In the genomic region with DNA sequence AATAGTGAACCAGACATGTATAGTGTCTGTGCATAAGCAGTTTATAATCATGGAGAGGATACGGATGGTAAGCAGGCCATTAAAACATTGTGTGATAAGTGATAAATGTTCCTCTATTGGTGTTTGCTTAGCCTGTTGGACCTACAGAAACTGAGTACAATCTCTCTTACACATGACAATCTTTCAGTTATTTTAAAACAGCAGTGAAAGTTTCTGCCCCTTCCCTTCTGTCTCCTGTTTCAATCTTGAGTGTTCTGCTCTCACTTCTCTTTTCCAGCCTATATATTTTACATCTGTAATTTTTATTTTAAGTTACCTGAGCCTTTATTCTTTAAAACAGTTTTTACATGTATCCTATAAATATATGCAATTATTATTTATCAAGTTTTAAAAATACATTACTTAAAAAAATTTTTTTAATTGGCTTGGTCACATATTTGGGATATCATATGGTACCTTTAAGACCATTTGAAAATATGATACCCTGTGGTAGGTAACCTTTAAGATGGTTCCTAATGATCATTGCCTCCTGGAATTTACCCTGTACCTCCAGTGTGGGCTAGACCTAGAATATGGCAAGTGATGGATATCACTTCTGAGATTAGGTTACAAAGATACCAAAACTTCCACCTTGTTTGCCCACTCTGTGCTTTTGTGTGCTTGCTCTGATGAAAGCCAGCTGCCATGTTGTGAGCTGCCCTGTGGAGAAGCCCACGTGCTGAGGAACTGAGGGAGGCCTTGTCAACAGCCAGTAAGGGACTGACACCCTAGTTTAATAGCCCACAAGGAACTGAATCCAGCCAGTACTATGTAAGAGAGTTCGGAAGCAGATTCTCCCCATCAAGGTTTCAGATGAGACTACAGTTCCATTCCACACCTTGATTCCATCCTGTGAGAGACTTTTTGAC, we compare ENCODE assay signal across 1 cellular context.
A peak's percentile ranks its signal among the peaks of the same experiment; 100 is the strongest.
TF ChIP-seq lines count a peak whose summit lies in the region.

No MANE protein-coding gene starts in this region.

TF ChIP-seq in GM12878, 131 proteins besides CTCF, POLR2A, EP300 and RAD21 (continued from another document):
- TF ChIP-seq, protein P1, sequence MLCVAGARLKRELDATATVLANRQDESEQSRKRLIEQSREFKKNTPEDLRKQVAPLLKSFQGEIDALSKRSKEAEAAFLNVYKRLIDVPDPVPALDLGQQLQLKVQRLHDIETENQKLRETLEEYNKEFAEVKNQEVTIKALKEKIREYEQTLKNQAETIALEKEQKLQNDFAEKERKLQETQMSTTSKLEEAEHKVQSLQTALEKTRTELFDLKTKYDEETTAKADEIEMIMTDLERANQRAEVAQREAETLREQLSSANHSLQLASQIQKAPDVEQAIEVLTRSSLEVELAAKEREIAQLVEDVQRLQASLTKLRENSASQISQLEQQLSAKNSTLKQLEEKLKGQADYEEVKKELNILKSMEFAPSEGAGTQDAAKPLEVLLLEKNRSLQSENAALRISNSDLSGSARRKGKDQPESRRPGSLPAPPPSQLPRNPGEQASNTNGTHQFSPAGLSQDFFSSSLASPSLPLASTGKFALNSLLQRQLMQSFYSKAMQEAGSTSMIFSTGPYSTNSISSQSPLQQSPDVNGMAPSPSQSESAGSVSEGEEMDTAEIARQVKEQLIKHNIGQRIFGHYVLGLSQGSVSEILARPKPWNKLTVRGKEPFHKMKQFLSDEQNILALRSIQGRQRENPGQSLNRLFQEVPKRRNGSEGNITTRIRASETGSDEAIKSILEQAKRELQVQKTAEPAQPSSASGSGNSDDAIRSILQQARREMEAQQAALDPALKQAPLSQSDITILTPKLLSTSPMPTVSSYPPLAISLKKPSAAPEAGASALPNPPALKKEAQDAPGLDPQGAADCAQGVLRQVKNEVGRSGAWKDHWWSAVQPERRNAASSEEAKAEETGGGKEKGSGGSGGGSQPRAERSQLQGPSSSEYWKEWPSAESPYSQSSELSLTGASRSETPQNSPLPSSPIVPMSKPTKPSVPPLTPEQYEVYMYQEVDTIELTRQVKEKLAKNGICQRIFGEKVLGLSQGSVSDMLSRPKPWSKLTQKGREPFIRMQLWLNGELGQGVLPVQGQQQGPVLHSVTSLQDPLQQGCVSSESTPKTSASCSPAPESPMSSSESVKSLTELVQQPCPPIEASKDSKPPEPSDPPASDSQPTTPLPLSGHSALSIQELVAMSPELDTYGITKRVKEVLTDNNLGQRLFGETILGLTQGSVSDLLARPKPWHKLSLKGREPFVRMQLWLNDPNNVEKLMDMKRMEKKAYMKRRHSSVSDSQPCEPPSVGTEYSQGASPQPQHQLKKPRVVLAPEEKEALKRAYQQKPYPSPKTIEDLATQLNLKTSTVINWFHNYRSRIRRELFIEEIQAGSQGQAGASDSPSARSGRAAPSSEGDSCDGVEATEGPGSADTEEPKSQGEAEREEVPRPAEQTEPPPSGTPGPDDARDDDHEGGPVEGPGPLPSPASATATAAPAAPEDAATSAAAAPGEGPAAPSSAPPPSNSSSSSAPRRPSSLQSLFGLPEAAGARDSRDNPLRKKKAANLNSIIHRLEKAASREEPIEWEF (IDR thresholded peaks at IDR 0.05; ENCODE audit: insufficient replicate concordance, low read depth, low read length): no peak
- TF ChIP-seq EED (IDR thresholded peaks at IDR 0.05; ENCODE audit: low read depth) (no peak), CREB1 (IDR thresholded peaks at IDR 0.05; ENCODE audit: low read depth) (0 out of 2 replicates have a peak, but pooled peaks have one; percentile 17), CBX5 (IDR thresholded peaks at IDR 0.05; ENCODE audit: low read depth) (peak; percentile 67; the same call in 1 of the 2 replicates), SIX5 (IDR thresholded peaks at IDR 0.05; ENCODE audit: low read depth, low read length, severe bottlenecking) (no peak), NFIC (IDR thresholded peaks at IDR 0.05; ENCODE audit: low read depth, low read length) (peak; percentile 75), SPI1 (IDR thresholded peaks at IDR 0.05; ENCODE audit: borderline replicate concordance, insufficient read depth, low read depth, low read length) (peak; percentile 79), ETV6 (conservative IDR thresholded peaks at IDR 0.05 in 1 of 2, IDR thresholded peaks at IDR 0.05 in 1 of 2; ENCODE audit: borderline replicate concordance in 1 of 2, low read depth in 1 of 2) (0 out of 4 replicates have a peak, but pooled peaks of 1 of the 2 experiments have one; percentile 26), TARDBP (IDR thresholded peaks at IDR 0.05; ENCODE audit: borderline replicate concordance) (no peak), YY1 (IDR thresholded peaks at IDR 0.05; ENCODE audit: low read depth, low read length) (0 out of 2 replicates have a peak, but pooled peaks have one; percentile 53), RB1 (IDR thresholded peaks at IDR 0.05; ENCODE audit: borderline replicate concordance) (no peak), HDAC6 (IDR thresholded peaks at IDR 0.05; ENCODE audit: unreplicated experiment) (no peak), ATF7 (IDR thresholded peaks at IDR 0.05; ENCODE audit: low read depth) (0 out of 2 replicates have a peak, but pooled peaks have one; percentile 16), MEF2A (IDR thresholded peaks at IDR 0.05; ENCODE audit: insufficient read depth, low read depth, low read length) (0 out of 2 replicates have a peak, but pooled peaks have one; percentile 27)
- TF ChIP-seq, protein P2, sequence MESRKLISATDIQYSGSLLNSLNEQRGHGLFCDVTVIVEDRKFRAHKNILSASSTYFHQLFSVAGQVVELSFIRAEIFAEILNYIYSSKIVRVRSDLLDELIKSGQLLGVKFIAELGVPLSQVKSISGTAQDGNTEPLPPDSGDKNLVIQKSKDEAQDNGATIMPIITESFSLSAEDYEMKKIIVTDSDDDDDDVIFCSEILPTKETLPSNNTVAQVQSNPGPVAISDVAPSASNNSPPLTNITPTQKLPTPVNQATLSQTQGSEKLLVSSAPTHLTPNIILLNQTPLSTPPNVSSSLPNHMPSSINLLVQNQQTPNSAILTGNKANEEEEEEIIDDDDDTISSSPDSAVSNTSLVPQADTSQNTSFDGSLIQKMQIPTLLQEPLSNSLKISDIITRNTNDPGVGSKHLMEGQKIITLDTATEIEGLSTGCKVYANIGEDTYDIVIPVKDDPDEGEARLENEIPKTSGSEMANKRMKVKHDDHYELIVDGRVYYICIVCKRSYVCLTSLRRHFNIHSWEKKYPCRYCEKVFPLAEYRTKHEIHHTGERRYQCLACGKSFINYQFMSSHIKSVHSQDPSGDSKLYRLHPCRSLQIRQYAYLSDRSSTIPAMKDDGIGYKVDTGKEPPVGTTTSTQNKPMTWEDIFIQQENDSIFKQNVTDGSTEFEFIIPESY (IDR thresholded peaks at IDR 0.05): no peak
- TF ChIP-seq, protein P3, sequence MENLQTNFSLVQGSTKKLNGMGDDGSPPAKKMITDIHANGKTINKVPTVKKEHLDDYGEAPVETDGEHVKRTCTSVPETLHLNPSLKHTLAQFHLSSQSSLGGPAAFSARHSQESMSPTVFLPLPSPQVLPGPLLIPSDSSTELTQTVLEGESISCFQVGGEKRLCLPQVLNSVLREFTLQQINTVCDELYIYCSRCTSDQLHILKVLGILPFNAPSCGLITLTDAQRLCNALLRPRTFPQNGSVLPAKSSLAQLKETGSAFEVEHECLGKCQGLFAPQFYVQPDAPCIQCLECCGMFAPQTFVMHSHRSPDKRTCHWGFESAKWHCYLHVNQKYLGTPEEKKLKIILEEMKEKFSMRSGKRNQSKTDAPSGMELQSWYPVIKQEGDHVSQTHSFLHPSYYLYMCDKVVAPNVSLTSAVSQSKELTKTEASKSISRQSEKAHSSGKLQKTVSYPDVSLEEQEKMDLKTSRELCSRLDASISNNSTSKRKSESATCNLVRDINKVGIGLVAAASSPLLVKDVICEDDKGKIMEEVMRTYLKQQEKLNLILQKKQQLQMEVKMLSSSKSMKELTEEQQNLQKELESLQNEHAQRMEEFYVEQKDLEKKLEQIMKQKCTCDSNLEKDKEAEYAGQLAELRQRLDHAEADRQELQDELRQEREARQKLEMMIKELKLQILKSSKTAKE (IDR thresholded peaks at IDR 0.05; ENCODE audit: low read depth, poor library complexity, severe bottlenecking): peak; percentile 40
- TF ChIP-seq, protein P4, sequence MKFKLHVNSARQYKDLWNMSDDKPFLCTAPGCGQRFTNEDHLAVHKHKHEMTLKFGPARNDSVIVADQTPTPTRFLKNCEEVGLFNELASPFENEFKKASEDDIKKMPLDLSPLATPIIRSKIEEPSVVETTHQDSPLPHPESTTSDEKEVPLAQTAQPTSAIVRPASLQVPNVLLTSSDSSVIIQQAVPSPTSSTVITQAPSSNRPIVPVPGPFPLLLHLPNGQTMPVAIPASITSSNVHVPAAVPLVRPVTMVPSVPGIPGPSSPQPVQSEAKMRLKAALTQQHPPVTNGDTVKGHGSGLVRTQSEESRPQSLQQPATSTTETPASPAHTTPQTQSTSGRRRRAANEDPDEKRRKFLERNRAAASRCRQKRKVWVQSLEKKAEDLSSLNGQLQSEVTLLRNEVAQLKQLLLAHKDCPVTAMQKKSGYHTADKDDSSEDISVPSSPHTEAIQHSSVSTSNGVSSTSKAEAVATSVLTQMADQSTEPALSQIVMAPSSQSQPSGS (IDR thresholded peaks at IDR 0.05; ENCODE audit: low read length): 0 out of 2 replicates have a peak, but pooled peaks have one; percentile 26
